ENCODE assay signal across 12 cellular contexts in genomic region chr3:51673181-51673801, GRCh38. TPM values are rescaled to one million over a fixed set of nuclear protein-coding genes. Genes with fewer than 3 reads are reported as not detected.
DNase-seq lines count a peak whose midpoint lies in the region; ATAC-seq, FAIRE-seq and TF ChIP-seq lines count a peak whose summit lies in the region.
"Had no signal": no experiment of that assay in that cellular context is flagged by ENCODE, and none has a peak within 500 bp of the region (broad histone marks: within the 10 kb centered on the region; RNA-seq: fewer than 3 reads in every experiment).

No MANE protein-coding gene starts in this region.

- no peak for DNase-seq in activated naive CD4-positive, alpha-beta T cell treated with anti-CD3 and anti-CD28 coated beads, Interleukin-2, amount 10 ng/mL, durations not matched to agents 7 days and 5 days
- DNase-seq in activated naive CD4-positive, alpha-beta T cell treated with anti-CD3 and anti-CD28 coated beads, Interleukin-2, amount 50 U/mL, for 72 hours (ENCODE audit: low spot score in 2 of 2): no peak
- peak; percentile 13 to 14 for DNase-seq in activated T-cell treated with anti-CD3 and anti-CD28 coated beads, Interleukin-2, amount 50 U/mL, for 48 hours
- peak; percentile 44 for DNase-seq in HepG2 (ENCODE audit: low spot score)
- no peak for DNase-seq in stimulated activated naive CD8-positive, alpha-beta T cell treated with anti-CD3 and anti-CD28 coated beads, Interleukin-15, amount 100 ng/mL, for 72 hours
- no peak for DNase-seq in body of pancreas
- DNase-seq: Calu3 had no signal

- TF ChIP-seq CTCF in HepG2 (CRISPR knock-in tag; IDR thresholded peaks at IDR 0.05) (no peak), body of pancreas (IDR thresholded peaks at IDR 0.05) (no peak)

- H3K4me1 Mint-ChIP-seq in activated naive CD4-positive, alpha-beta T cell treated with anti-CD3 and anti-CD28 coated beads, Interleukin-2, amount 10 ng/mL, durations not matched to agents 7 days and 5 days: peaks cover 85% of the 10 kb centered on the region
- H3K4me1 Mint-ChIP-seq in stimulated activated naive CD8-positive, alpha-beta T cell treated with anti-CD3 and anti-CD28 coated beads, Interleukin-15, amount 100 ng/mL, for 72 hours: peaks cover 90% of the 10 kb centered on the region

- no peak overlapping the region for H2AFZ ChIP-seq in HepG2 (ENCODE audit: low read length)

- BruUV-seq in HepG2 (replicated peaks; lab: Mats Ljungman, UMichigan): no TSS peak

- H3K79me2 ChIP-seq in HepG2 (ENCODE audit: insufficient read depth, low read length): peaks cover 4% of the 10 kb centered on the region

- H3K9ac ChIP-seq in HepG2 (ENCODE audit: insufficient read depth, low read depth, low read length): 0 out of 2 replicates have a peak overlapping the region, but pooled peaks have one; percentile 28

- H3K4me3 Mint-ChIP-seq in activated naive CD4-positive, alpha-beta T cell treated with anti-CD3 and anti-CD28 coated beads, Interleukin-2, amount 10 ng/mL, durations not matched to agents 7 days and 5 days: peak overlapping the region; percentile 67
- H3K4me3 Mint-ChIP-seq in stimulated activated naive CD8-positive, alpha-beta T cell treated with anti-CD3 and anti-CD28 coated beads, Interleukin-15, amount 100 ng/mL, for 72 hours: peak overlapping the region; percentile 31 to 34

- H3K36me3 ChIP-seq in HepG2 (replicated peaks in 1 of 2; ENCODE audit: control insufficient read depth in 1 of 2, insufficient read depth in 2 of 2, low read length in 2 of 2): peaks cover 6 to 7% of the 10 kb centered on the region in 2 experiments; a peak in 3 of 5 replicates
- H3K36me3 ChIP-seq in body of pancreas (replicated peaks in 1 of 2; ENCODE audit: insufficient read depth in 1 of 2, low read depth in 2 of 2): no peaks in the 10 kb centered on the region

- H3K9me3 ChIP-seq in HepG2 (ENCODE audit: low read length) (no peaks in the 10 kb centered on the region), body of pancreas (no peaks in the 10 kb centered on the region)
- H3K9me3 ChIP-seq: ascending aorta had no signal

- in situ Hi-C loops in HepG2 (cut with HindIII; ENCODE audit: extremely low pct_ligation_motif_present, low pct_unique_long_range_greater_than_20kb): no loop called here

- H3K4me2 ChIP-seq in HepG2 (ENCODE audit: low read depth, low read length): peak overlapping the region; percentile 96; the same call in 1 of the 2 replicates

- H3K36me3 Mint-ChIP-seq in activated naive CD4-positive, alpha-beta T cell treated with anti-CD3 and anti-CD28 coated beads, Interleukin-2, amount 10 ng/mL, durations not matched to agents 7 days and 5 days: peaks cover 48% of the 10 kb centered on the region
- H3K36me3 Mint-ChIP-seq in activated naive CD4-positive, alpha-beta T cell treated with anti-CD3 and anti-CD28 coated beads, Interleukin-2, amount 50 U/mL, for 72 hours: peaks cover 11 to 17% of the 10 kb centered on the region in 2 donors

- TF ChIP-seq EP300 in HepG2 (IDR thresholded peaks at IDR 0.05; ENCODE audit: low read depth in 2 of 2, low read length in 2 of 2): no peak
- TF ChIP-seq EP300 in HepG2 (CRISPR knock-in tag; IDR thresholded peaks at IDR 0.05; ENCODE audit: borderline replicate concordance): no peak

- CTCF ChIA-PET in activated naive CD4-positive, alpha-beta T cell treated with anti-CD3 and anti-CD28 coated beads, Interleukin-2, amount 10 ng/mL, durations not matched to agents 7 days and 5 days (lab: Charles Lee): interaction anchor here (0.8 to 6.4 kb wide), 8 partner anchors 8 to 1130 kb away, joined by 3 to 156 read pairs (median 7); partner anchors contain the start of gene DCAF1
- CTCF ChIA-PET in HepG2 (lab: Yijun Ruan, JAX; ENCODE audit: low intra/inter-chr PET ratio, low total read pairs): no interaction called here

- TF ChIP-seq POLR2A in HepG2 (IDR thresholded peaks at IDR 0.05; ENCODE audit: insufficient read depth in 1 of 2, low read depth in 2 of 2, low read length in 2 of 2) (no peak), body of pancreas (IDR thresholded peaks at IDR 0.05) (no peak)

- no peak for TF ChIP-seq RAD21 in HepG2 (CRISPR knock-in tag; IDR thresholded peaks at IDR 0.05)

- H3K27me3 ChIP-seq in HepG2 (ENCODE audit: control insufficient read depth in 1 of 2, insufficient read depth in 2 of 2, low read length in 2 of 2) (no peaks in the 10 kb centered on the region), body of pancreas (no peaks in the 10 kb centered on the region)
- H3K27me3 ChIP-seq: ascending aorta had no signal

- FAIRE-seq in HepG2 (lab: Jason Lieb, UNC): peak; percentile 73
- FAIRE-seq: islet of Langerhans had no signal

- peak overlapping the region; percentile 74 for H3K27ac Mint-ChIP-seq in activated naive CD4-positive, alpha-beta T cell treated with anti-CD3 and anti-CD28 coated beads, Interleukin-2, amount 10 ng/mL, durations not matched to agents 7 days and 5 days
- peak overlapping the region in 1 of 2 donors; percentile 40 for H3K27ac Mint-ChIP-seq in activated naive CD4-positive, alpha-beta T cell treated with anti-CD3 and anti-CD28 coated beads, Interleukin-2, amount 50 U/mL, for 72 hours
- peak overlapping the region in 1 of 2 donors; percentile 68 for H3K27ac Mint-ChIP-seq in stimulated activated naive CD8-positive, alpha-beta T cell treated with anti-CD3 and anti-CD28 coated beads, Interleukin-15, amount 100 ng/mL, for 72 hours

- H3K4me1 ChIP-seq in HepG2 (ENCODE audit: insufficient read depth, low read length) (peaks cover 44% of the 10 kb centered on the region), body of pancreas (peaks cover 31% of the 10 kb centered on the region)

- no peak for ATAC-seq in activated naive CD4-positive, alpha-beta T cell treated with anti-CD3 and anti-CD28 coated beads, Interleukin-2, amount 50 U/mL, for 72 hours
- ATAC-seq in HepG2 (no peak), body of pancreas (no peak), GM18498 (IDR thresholded peaks at IDR 0.05; ENCODE audit: unreplicated experiment) (no peak), HG02759 (IDR thresholded peaks at IDR 0.05; ENCODE audit: unreplicated experiment) (no peak)
- ATAC-seq in stimulated activated naive CD8-positive, alpha-beta T cell treated with anti-CD3 and anti-CD28 coated beads, Interleukin-15, amount 100 ng/mL, for 72 hours: no peak

- intact Hi-C loops in HepG2 (cut with micrococcal nuclease; ENCODE audit: unreplicated experiment): loop anchor here (10.0 kb wide), 1 partner anchor 288 kb away; the partner anchor contains the start of gene MANF
- intact Hi-C loops in body of pancreas (cut with DNase I): loop anchor here (10.0 kb wide), 1 partner anchor 278 kb away; the partner anchor contains the start of gene RBM15B

- POLR2A ChIA-PET in HepG2 (lab: Yijun Ruan, JAX): interaction anchor here (0.8 to 1.5 kb wide), 3 partner anchors 9 to 270 kb away, joined by 3 to 4 read pairs (median 4); partner anchors contain the start of gene DCAF1

- 35% methylated on average over 4 of the region's 4 CpGs for WGBS in HepG2 (ENCODE audit: low lambda C conversion rate)
- 75 to 78% methylated on average over 4 of the region's 4 CpGs for WGBS in body of pancreas, 2 donors

- H3K4me3 ChIP-seq in HepG2 (replicated peaks in 1 of 3; ENCODE audit: insufficient read depth in 1 of 3, low read depth in 2 of 3, low read length in 3 of 3): peak overlapping the region in 1 of 3 experiments; percentile 3; a peak in 1 of 6 replicates
- H3K4me3 ChIP-seq in body of pancreas: no peak overlapping the region
- H3K4me3 ChIP-seq: ascending aorta had no signal

- H4K20me1 ChIP-seq in HepG2 (ENCODE audit: insufficient read depth, low read length): no peaks in the 10 kb centered on the region

- H3K27me3 Mint-ChIP-seq in activated naive CD4-positive, alpha-beta T cell treated with anti-CD3 and anti-CD28 coated beads, Interleukin-2, amount 10 ng/mL, durations not matched to agents 7 days and 5 days: no peaks in the 10 kb centered on the region
- no peaks in the 10 kb centered on the region for H3K27me3 Mint-ChIP-seq in stimulated activated naive CD8-positive, alpha-beta T cell treated with anti-CD3 and anti-CD28 coated beads, Interleukin-15, amount 100 ng/mL, for 72 hours

- H3K27ac ChIP-seq in HepG2 (ENCODE audit: extremely low read length, insufficient read depth, low read length) (peak overlapping the region; percentile 55), body of pancreas (no peak overlapping the region)
- H3K27ac ChIP-seq: HL-60 had no signal

- H3K9me3 Mint-ChIP-seq in activated naive CD4-positive, alpha-beta T cell treated with anti-CD3 and anti-CD28 coated beads, Interleukin-2, amount 10 ng/mL, durations not matched to agents 7 days and 5 days: no peaks in the 10 kb centered on the region
- no peaks in the 10 kb centered on the region for H3K9me3 Mint-ChIP-seq in activated naive CD4-positive, alpha-beta T cell treated with anti-CD3 and anti-CD28 coated beads, Interleukin-2, amount 50 U/mL, for 72 hours
- no peaks in the 10 kb centered on the region for H3K9me3 Mint-ChIP-seq in stimulated activated naive CD8-positive, alpha-beta T cell treated with anti-CD3 and anti-CD28 coated beads, Interleukin-15, amount 100 ng/mL, for 72 hours

RNA-seq across cellular contexts. Expression of gene TEX264, which starts 2.2 kb away (rescaled TPM):
- 10 to 100 TPM; 25.7 to 44.0 TPM for total RNA-seq in activated naive CD4-positive, alpha-beta T cell treated with anti-CD3 and anti-CD28 coated beads, Interleukin-2, amount 50 U/mL, for 72 hours
- total RNA-seq in HepG2 (2016; rRNA removed; fragmentation: Illumina TruSeq; extraction: Trizol) (18.8 and 35.2 TPM in 2 replicates), body of pancreas (10 to 100 TPM; 41.2 to 44.1 TPM)
- 17.1 and 21.8 TPM in 2 replicates for total RNA-seq in HepG2 (2016; cell fraction: cytosol; rRNA removed; fragmentation: Illumina TruSeq; extraction: Trizol; ENCODE audit: low read depth)
- 21.1 and 37.8 TPM in 2 replicates for total RNA-seq in HepG2 (2016; cell fraction: insoluble cytoplasmic fraction; rRNA removed; fragmentation: Illumina TruSeq; extraction: Trizol)
- 21.4 and 24.5 TPM in 2 replicates for total RNA-seq in HepG2 (2016; cell fraction: membrane; rRNA removed; fragmentation: Illumina TruSeq; extraction: Trizol)
- 32.3 and 33.9 TPM in 2 replicates for total RNA-seq in HepG2 (2016; cell fraction: nucleus; rRNA removed; fragmentation: Illumina TruSeq; extraction: Trizol)
- 52.1 and 59.2 TPM in 2 replicates for polyA plus RNA-seq in HepG2 (2011; rRNA removed)
- 63.4 and 75.9 TPM in 2 replicates for polyA plus RNA-seq in HepG2 (2011; cell fraction: cytosol; rRNA removed)
- 42.5 and 44.4 TPM in 2 replicates for polyA plus RNA-seq in HepG2 (2011; cell fraction: nucleus; rRNA removed)
- 22.0 and 25.2 TPM in 2 replicates for polyA plus RNA-seq in HepG2 (2012)
- 20.4 and 25.7 TPM in 2 replicates for polyA plus RNA-seq in HepG2 (2016; cell fraction: cytosol; fragmentation: Illumina TruSeq; extraction: Trizol; ENCODE audit: low read depth)
- 23.5 and 26.8 TPM in 2 replicates for polyA plus RNA-seq in HepG2 (2016; cell fraction: insoluble cytoplasmic fraction; fragmentation: Illumina TruSeq; extraction: Trizol; ENCODE audit: low read depth)
- 21.8 and 22.3 TPM in 2 replicates for polyA plus RNA-seq in HepG2 (2016; cell fraction: membrane; fragmentation: Illumina TruSeq; extraction: Trizol; ENCODE audit: low read depth)
- 54.4 and 73.2 TPM in 2 replicates for polyA plus RNA-seq in HepG2 (2016; cell fraction: nucleus; fragmentation: Illumina TruSeq; extraction: Trizol; ENCODE audit: insufficient read depth, low read depth)
- polyA minus RNA-seq in HepG2 (2011; rRNA and poly(A)+ RNA removed; ENCODE audit: low replicate concordance): 115 and 158 TPM in 2 replicates
- 28.8 and 28.9 TPM in 2 replicates for polyA minus RNA-seq in HepG2 (2011; cell fraction: cytosol; rRNA and poly(A)+ RNA removed)
- polyA minus RNA-seq in HepG2 (2011; cell fraction: nucleus; rRNA and poly(A)+ RNA removed): 9.1 and 11.6 TPM in 2 replicates

RNA-seq across cellular contexts. Expression of gene GRM2, which starts 33.6 kb away (rescaled TPM):
- total RNA-seq in activated naive CD4-positive, alpha-beta T cell treated with anti-CD3 and anti-CD28 coated beads, Interleukin-2, amount 50 U/mL, for 72 hours: under 1 TPM; 0.16 to 0.54 TPM
- total RNA-seq in HepG2 (2016; rRNA removed; fragmentation: Illumina TruSeq; extraction: Trizol): 0.07 TPM in 1 of 2 replicates, not detected in the other
- total RNA-seq in HepG2 (2016; cell fraction: cytosol; rRNA removed; fragmentation: Illumina TruSeq; extraction: Trizol; ENCODE audit: low read depth): not detected in 2 replicates
- total RNA-seq in HepG2 (2016; cell fraction: insoluble cytoplasmic fraction; rRNA removed; fragmentation: Illumina TruSeq; extraction: Trizol): 0.06 TPM in 1 of 2 replicates, not detected in the other
- total RNA-seq in HepG2 (2016; cell fraction: membrane; rRNA removed; fragmentation: Illumina TruSeq; extraction: Trizol): 0.03 TPM in 1 of 2 replicates, not detected in the other
- total RNA-seq in HepG2 (2016; cell fraction: nucleus; rRNA removed; fragmentation: Illumina TruSeq; extraction: Trizol): 0.06 TPM in 1 of 2 replicates, not detected in the other
- 0.04 and 0.05 TPM in 2 replicates for polyA plus RNA-seq in HepG2 (2011; rRNA removed)
- polyA plus RNA-seq in HepG2 (2011; cell fraction: cytosol; rRNA removed): 0.04 TPM in 1 of 2 replicates, not detected in the other
- polyA plus RNA-seq in HepG2 (2011; cell fraction: nucleus; rRNA removed): 0.14 and 0.24 TPM in 2 replicates
- polyA plus RNA-seq in HepG2 (2012): 0.09 and 0.16 TPM in 2 replicates
- not detected in 2 replicates for polyA plus RNA-seq in HepG2 (2016; cell fraction: cytosol; fragmentation: Illumina TruSeq; extraction: Trizol; ENCODE audit: low read depth)
- not detected in 2 replicates for polyA plus RNA-seq in HepG2 (2016; cell fraction: insoluble cytoplasmic fraction; fragmentation: Illumina TruSeq; extraction: Trizol; ENCODE audit: low read depth)
- not detected in 2 replicates for polyA plus RNA-seq in HepG2 (2016; cell fraction: membrane; fragmentation: Illumina TruSeq; extraction: Trizol; ENCODE audit: low read depth)
- 0.12 TPM in 1 of 2 replicates, not detected in the other for polyA plus RNA-seq in HepG2 (2016; cell fraction: nucleus; fragmentation: Illumina TruSeq; extraction: Trizol; ENCODE audit: insufficient read depth, low read depth)
- polyA minus RNA-seq in HepG2 (2011; rRNA and poly(A)+ RNA removed; ENCODE audit: low replicate concordance): 0.19 and 0.22 TPM in 2 replicates
- not detected in 2 replicates for polyA minus RNA-seq in HepG2 (2011; cell fraction: cytosol; rRNA and poly(A)+ RNA removed)
- 0.50 and 0.52 TPM in 2 replicates for polyA minus RNA-seq in HepG2 (2011; cell fraction: nucleus; rRNA and poly(A)+ RNA removed)
- total RNA-seq in body of pancreas: under 1 TPM; 0.26 to 0.99 TPM
- total RNA-seq: ascending aorta had no signal

Comparison
In these comparisons a context has a peak if more than half of its experiments do, and no peak if none do; other contexts are left out.
1. DNase-seq: peak in activated T-cell treated with anti-CD3 and anti-CD28 coated beads, Interleukin-2, amount 50 U/mL, for 48 hours (2 of 2) and HepG2 (single experiment); none in activated naive CD4-positive, alpha-beta T cell treated with anti-CD3 and anti-CD28 coated beads, Interleukin-2, amount 10 ng/mL, durations not matched to agents 7 days and 5 days (single experiment), activated naive CD4-positive, alpha-beta T cell treated with anti-CD3 and anti-CD28 coated beads, Interleukin-2, amount 50 U/mL, for 72 hours (0 of 2), stimulated activated naive CD8-positive, alpha-beta T cell treated with anti-CD3 and anti-CD28 coated beads, Interleukin-15, amount 100 ng/mL, for 72 hours (0 of 2) and body of pancreas (0 of 4).